17 cellular contexts compared by ENCODE assay signal in genomic region chr11:129225190-129225589, GRCh38. TPM values are rescaled to one million over a fixed set of nuclear protein-coding genes. Genes with fewer than 3 reads are reported as not detected.
DNase-seq lines count a peak whose midpoint lies in the region; ATAC-seq and TF ChIP-seq lines count a peak whose summit lies in the region.
"Had no signal": no experiment of that assay in that cellular context is flagged by ENCODE, and none has a peak within 500 bp of the region (broad histone marks: within the 10 kb centered on the region; RNA-seq: fewer than 3 reads in every experiment).

No MANE protein-coding gene starts in this region.

- H3K9me2 ChIP-seq in PC-3 (replicated peaks; ENCODE audit: low read length), result no peaks in the 10 kb centered on the region

- H3K79me2 ChIP-seq in PC-3 (ENCODE audit: low read length), result no peaks in the 10 kb centered on the region

- TF ChIP-seq CTCF in AG10803 (conservative IDR thresholded peaks at IDR 0.05; ENCODE audit: low read length) (no peak), PC-3 (conservative IDR thresholded peaks at IDR 0.05; ENCODE audit: low read depth, low read length) (no peak), left lung (IDR thresholded peaks at IDR 0.05) (no peak), tibial nerve (IDR thresholded peaks at IDR 0.05) (no peak)

- CTCF ChIA-PET in PC-3 (lab: Charles Lee), result no interaction called here
- CTCF ChIA-PET in naive thymus-derived CD4-positive, alpha-beta T cell (lab: Charles Lee), result no interaction called here

- peak overlapping the region; percentile 14; the same call in 1 of the 2 replicates for H3K9ac ChIP-seq in PC-3 (ENCODE audit: low read length)

- WGBS in tibial nerve, 2 donors, result 78 to 94% methylated on average over 1 of the region's 1 CpG
- 90 to 91% methylated on average over 1 of the region's 1 CpG for WGBS in aorta, 2 donors

- no peaks in the 10 kb centered on the region for H3F3A ChIP-seq in PC-3 (ENCODE audit: low read length, unreplicated experiment)

- H3K27ac ChIP-seq in PC-3 (ENCODE audit: low read length) (peak overlapping the region; percentile 66), epithelial cell of prostate (peak overlapping the region; percentile 30), left lung (no peak overlapping the region), tibial nerve (no peak overlapping the region), aorta (ENCODE audit: low read depth in 1 of 2, low read length in 2 of 2) (no peak overlapping the region)
- no peak overlapping the region for H3K27ac ChIP-seq in naive thymus-derived CD4-positive, alpha-beta T cell (ENCODE audit: low read depth, low read length)
- H3K27ac ChIP-seq: SK-N-MC had no signal

- H3K4me3 ChIP-seq in AG10803 (ENCODE audit: low read length) (no peak overlapping the region), PC-3 (ENCODE audit: low read length) (no peak overlapping the region), left lung (no peak overlapping the region), tibial nerve (no peak overlapping the region), aorta (ENCODE audit: low read length in 2 of 2) (no peak overlapping the region)
- no peak overlapping the region for H3K4me3 ChIP-seq in naive thymus-derived CD4-positive, alpha-beta T cell (ENCODE audit: low read length)
- H3K4me3 ChIP-seq: SK-N-MC had no signal

- H3K27me3 Mint-ChIP-seq in naive thymus-derived CD4-positive, alpha-beta T cell, result peaks cover 0 to 8% (median 4%) of the 10 kb centered on the region in 5 donors

- ATAC-seq in PC-3, result peak; percentile 97
- ATAC-seq in left lung, result peak; percentile 65
- ATAC-seq in naive thymus-derived CD4-positive, alpha-beta T cell, result no peak
- ATAC-seq in aorta (ENCODE audit: low FRiP score), result no peak
- ATAC-seq: activated naive CD4-positive, alpha-beta T cell treated with anti-CD3 and anti-CD28 coated beads, Interleukin-2, amount 50 U/mL, for 72 hours had no signal

- no peak for TF ChIP-seq POLR2A in tibial nerve (IDR thresholded peaks at IDR 0.05)

- DNase-seq in AG10803 (ENCODE audit: low read depth), result peak; percentile 15
- peak; percentile 84 for DNase-seq in PC-3
- peak; percentile 64 for DNase-seq in epithelial cell of prostate (ENCODE audit: low read depth, low spot score)
- DNase-seq in left lung, result no peak
- DNase-seq in stimulated activated CD4-positive, alpha-beta T cell treated with anti-CD3 and anti-CD28 coated beads, Interleukin-2, amount 100 ng/mL, for 24 hours, result no peak
- no peak for DNase-seq in naive thymus-derived CD4-positive, alpha-beta T cell
- no peak for DNase-seq in tibial nerve (ENCODE audit: low spot score in 2 of 2)
- no peak for DNase-seq in aorta
- DNase-seq: activated CD4-positive, alpha-beta T cell treated with anti-CD3 and anti-CD28 coated beads, Interleukin-2, amount 50 U/mL, for 1 hour; central memory CD4-positive, alpha-beta T cell; NCI-H1930; NCI-H510A treated with DMSO at 0.1 percent for 48 hours; nephron progenitor cell had no signal

- no peak for TF ChIP-seq EP300 in tibial nerve (IDR thresholded peaks at IDR 0.05)

- no TSS peak for BruUV-seq in PC-3 (replicated peaks; lab: Mats Ljungman, UMichigan)

- no peak overlapping the region for H3K27ac Mint-ChIP-seq in naive thymus-derived CD4-positive, alpha-beta T cell
- H3K27ac Mint-ChIP-seq: activated naive CD4-positive, alpha-beta T cell treated with anti-CD3 and anti-CD28 coated beads, Interleukin-2, amount 50 U/mL, for 72 hours; memory B cell; nephron progenitor cell had no signal

- H3K4me3 Mint-ChIP-seq in naive thymus-derived CD4-positive, alpha-beta T cell, result no peak overlapping the region
- H3K4me3 Mint-ChIP-seq: memory B cell, nephron progenitor cell had no signal

- H3K36me3 Mint-ChIP-seq in naive thymus-derived CD4-positive, alpha-beta T cell, result peaks cover 9 to 26% (median 12%) of the 10 kb centered on the region in 5 donors

- no peaks in the 10 kb centered on the region for H4K20me1 ChIP-seq in PC-3 (ENCODE audit: low read length)

- intact Hi-C loops in PC-3 (cut with micrococcal nuclease), result loop anchor here (1.0 to 2.0 kb wide), 3 partner anchors 34 to 108 kb away; no protein-coding TSS in a partner anchor
- intact Hi-C loops in left lung (cut with DNase I), result no loop called here
- intact Hi-C loops in naive thymus-derived CD4-positive, alpha-beta T cell (cut with micrococcal nuclease), result no loop called here
- intact Hi-C loops in aorta (cut with DNase I), result no loop called here

- H3K9me3 ChIP-seq in PC-3 (ENCODE audit: low read length) (peaks cover 12% of the 10 kb centered on the region), left lung (peaks cover 0 to 22% of the 10 kb centered on the region in 2 donors), tibial nerve (peaks cover 0 to 31% (median 9%) of the 10 kb centered on the region in 4 donors), aorta (ENCODE audit: control insufficient read depth, low read length) (no peaks in the 10 kb centered on the region)
- peaks cover 0 to 7% (median 5%) of the 10 kb centered on the region in 3 experiments for H3K9me3 ChIP-seq in naive thymus-derived CD4-positive, alpha-beta T cell (ENCODE audit: control insufficient read depth in 2 of 3, low read length in 3 of 3)

- H2AFZ ChIP-seq in PC-3 (ENCODE audit: low read length), result no peak overlapping the region

- H3K27me3 ChIP-seq in PC-3 (ENCODE audit: low read length), result no peaks in the 10 kb centered on the region
- no peaks in the 10 kb centered on the region for H3K27me3 ChIP-seq in left lung
- no peaks in the 10 kb centered on the region for H3K27me3 ChIP-seq in naive thymus-derived CD4-positive, alpha-beta T cell (ENCODE audit: control insufficient read depth in 2 of 2, insufficient read depth in 2 of 2, low read length in 2 of 2)
- H3K27me3 ChIP-seq in tibial nerve, result no peaks in the 10 kb centered on the region
- no peaks in the 10 kb centered on the region for H3K27me3 ChIP-seq in aorta (ENCODE audit: control insufficient read depth in 1 of 2, insufficient read depth in 2 of 2, low read length in 1 of 2)

- H3K4me1 ChIP-seq in PC-3 (ENCODE audit: insufficient read depth, low read length) (peaks cover 21% of the 10 kb centered on the region), left lung (peaks cover 3 to 6% of the 10 kb centered on the region in 2 donors), tibial nerve (peaks cover 0 to 12% (median 3%) of the 10 kb centered on the region in 4 donors), aorta (ENCODE audit: control insufficient read depth in 1 of 2, insufficient read depth in 2 of 2, low read length in 2 of 2) (no peaks in the 10 kb centered on the region)
- H3K4me1 ChIP-seq in naive thymus-derived CD4-positive, alpha-beta T cell (ENCODE audit: control insufficient read depth in 2 of 2, insufficient read depth in 2 of 2, low read length in 2 of 2), result no peaks in the 10 kb centered on the region

- peaks cover 10 to 42% (median 22%) of the 10 kb centered on the region in 11 donors for H3K9me3 Mint-ChIP-seq in naive thymus-derived CD4-positive, alpha-beta T cell

- POLR2A ChIA-PET in PC-3 (lab: Charles Lee; ENCODE audit: unreplicated experiment), result no interaction called here
- POLR2A ChIA-PET in naive thymus-derived CD4-positive, alpha-beta T cell (lab: Charles Lee), result no interaction called here

- H3K4me1 Mint-ChIP-seq in naive thymus-derived CD4-positive, alpha-beta T cell, result peaks cover 0 to 4% (median 0%) of the 10 kb centered on the region in 7 donors
- H3K4me1 Mint-ChIP-seq: memory B cell had no signal

- peak overlapping the region; percentile 19 for H3K4me2 ChIP-seq in PC-3 (ENCODE audit: low read length)

- H3K36me3 ChIP-seq in PC-3 (ENCODE audit: low read depth, low read length) (peaks cover 11% of the 10 kb centered on the region), left lung (no peaks in the 10 kb centered on the region), tibial nerve (no peaks in the 10 kb centered on the region), aorta (ENCODE audit: control insufficient read depth in 1 of 2, insufficient read depth in 2 of 2, low read length in 1 of 2) (no peaks in the 10 kb centered on the region)
- no peaks in the 10 kb centered on the region for H3K36me3 ChIP-seq in naive thymus-derived CD4-positive, alpha-beta T cell (ENCODE audit: control insufficient read depth in 2 of 3, insufficient read depth in 3 of 3, low read length in 3 of 3)

RNA-seq across cellular contexts. Expression of gene ARHGAP32, which starts 33.1 kb away (rescaled TPM):
- 12.0 and 13.7 TPM in 2 replicates for total RNA-seq in PC-3 (2014; rRNA removed)
- total RNA-seq in left lung, result 10 to 100 TPM; 18.1 to 19.8 TPM
- total RNA-seq in naive thymus-derived CD4-positive, alpha-beta T cell, result 10 to 100 TPM in 1 of 5 experiments, 1 to 10 TPM in 4; 4.7 to 10.5 (median 8.8) TPM
- polyA plus RNA-seq in naive thymus-derived CD4-positive, alpha-beta T cell, result 1 to 10 TPM; 2.3 to 2.8 TPM
- 10 to 100 TPM; 10.9 to 28.0 (median 19.2) TPM for total RNA-seq in tibial nerve
- total RNA-seq in aorta, result 10 to 100 TPM; 14.4 to 21.3 TPM
- polyA plus RNA-seq in aorta, result 1 to 10 TPM; 1.8 to 3.4 TPM
- total RNA-seq: G401 had no signal

Comparison
In these comparisons a context has a peak if more than half of its experiments do, and no peak if none do; other contexts are left out.
1. DNase-seq: peak in AG10803 (single experiment), PC-3 (single experiment) and epithelial cell of prostate (single experiment); none in left lung (0 of 2), stimulated activated CD4-positive, alpha-beta T cell treated with anti-CD3 and anti-CD28 coated beads, Interleukin-2, amount 100 ng/mL, for 24 hours (0 of 2), naive thymus-derived CD4-positive, alpha-beta T cell (0 of 9), tibial nerve (0 of 2) and aorta (0 of 2).
2. ATAC-seq: peak in PC-3 (single experiment) and left lung (single experiment); none in naive thymus-derived CD4-positive, alpha-beta T cell (single experiment) and aorta (single experiment).
3. H3K27ac ChIP-seq: peak in PC-3 (single experiment) and epithelial cell of prostate (single experiment); none in left lung (0 of 2), naive thymus-derived CD4-positive, alpha-beta T cell (single experiment), tibial nerve (0 of 4) and aorta (0 of 2).